12 cellular contexts compared by ENCODE assay signal in the genomic region with DNA sequence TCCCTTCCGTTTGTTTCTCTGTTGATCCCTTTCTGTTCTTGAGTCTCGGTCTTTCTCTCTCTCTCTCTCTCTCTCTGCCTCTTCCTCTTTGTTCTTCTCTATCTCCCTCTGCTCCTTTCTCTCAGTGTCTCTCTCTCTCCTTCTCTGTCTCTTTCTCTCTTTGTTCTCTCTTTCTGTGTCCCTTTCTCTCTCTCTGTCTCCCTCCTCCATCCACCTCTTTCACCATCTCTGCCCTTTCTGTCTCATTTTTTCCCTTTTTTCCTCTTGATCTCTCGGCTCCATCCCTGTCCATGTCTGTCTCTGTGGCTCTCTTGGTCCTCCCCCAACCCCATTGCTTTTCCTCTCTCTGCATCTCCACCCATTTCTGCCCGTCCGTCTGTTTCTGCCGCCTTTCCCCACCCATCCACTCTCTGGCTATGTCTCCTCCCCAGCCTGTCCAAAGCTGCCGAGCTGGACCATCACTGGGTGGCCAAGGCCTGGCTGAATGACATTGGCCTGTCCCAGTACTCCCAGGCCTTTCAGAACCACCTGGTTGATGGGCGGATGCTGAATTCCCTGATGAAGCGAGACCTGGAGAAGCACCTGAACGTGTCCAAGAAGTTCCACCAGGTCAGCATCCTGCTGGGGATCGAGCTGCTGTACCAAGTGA. TPM values are rescaled to one million over a fixed set of nuclear protein-coding genes. Genes with fewer than 3 reads are reported as not detected.
A peak's percentile ranks its signal among the peaks of the same experiment; 100 is the strongest.
DNase-seq lines count a peak whose midpoint lies in the region; ATAC-seq and TF ChIP-seq lines count a peak whose summit lies in the region.
"Had no signal": no experiment of that assay in that cellular context is flagged by ENCODE, and none has a peak within 500 bp of the region (broad histone marks: within the 10 kb centered on the region; RNA-seq: fewer than 3 reads in every experiment).

No MANE protein-coding gene starts in this region.

- H3F3A ChIP-seq in GM23338 (replicated peaks; ENCODE audit: low read depth): no peaks in the 10 kb centered on the region

- 0 out of 2 replicates have a peak overlapping the region, but pooled peaks have one; percentile 14 for H3K4me2 ChIP-seq in GM23338
- H3K4me2 ChIP-seq: SK-N-SH had no signal

- H2AFZ ChIP-seq in GM23338: peak overlapping the region; percentile 84; the same call in 1 of the 2 replicates

- no peaks in the 10 kb centered on the region for H3K36me3 Mint-ChIP-seq in activated CD8-positive, alpha-beta T cell treated with anti-CD3 and anti-CD28 coated beads, Interleukin-2, amount 10 ng/mL, durations not matched to agents 7 days and 5 days (ENCODE audit: low read depth)
- H3K36me3 Mint-ChIP-seq in activated CD8-positive, alpha-beta T cell treated with anti-CD3 and anti-CD28 coated beads for 36 hours (ENCODE audit: low read depth): no peaks in the 10 kb centered on the region
- no peaks in the 10 kb centered on the region; the same call in 2 of the 3 replicates for H3K36me3 Mint-ChIP-seq in GM23338 (ENCODE audit: low read depth)
- H3K36me3 Mint-ChIP-seq in T-helper 17 cell (ENCODE audit: low read depth): peaks cover 10% of the 10 kb centered on the region
- no peaks in the 10 kb centered on the region for H3K36me3 Mint-ChIP-seq in memory B cell
- H3K36me3 Mint-ChIP-seq: CD8-positive, alpha-beta memory T cell had no signal

- intact Hi-C loops in activated CD8-positive, alpha-beta T cell treated with anti-CD3 and anti-CD28 coated beads for 36 hours (cut with micrococcal nuclease): no loop called here

- H3K27me3 ChIP-seq in GM23338 (ENCODE audit: insufficient read depth): peaks cover 10% of the 10 kb centered on the region; the same call in 1 of the 2 replicates

- POLR2A ChIA-PET in activated CD8-positive, alpha-beta T cell treated with anti-CD3 and anti-CD28 coated beads, Interleukin-2, amount 10 ng/mL, durations not matched to agents 7 days and 5 days (lab: Charles Lee): no interaction called here
- POLR2A ChIA-PET in activated CD8-positive, alpha-beta T cell treated with anti-CD3 and anti-CD28 coated beads for 36 hours (lab: Charles Lee): interaction anchor here (0.6 kb wide), 1 partner anchor 277 kb away, joined by 3 read pairs; no protein-coding TSS in a partner anchor

- ATAC-seq in activated CD8-positive, alpha-beta T cell treated with anti-CD3 and anti-CD28 coated beads, Interleukin-2, amount 10 ng/mL, durations not matched to agents 7 days and 5 days: no peak
- ATAC-seq in activated CD8-positive, alpha-beta T cell treated with anti-CD3 and anti-CD28 coated beads for 36 hours: no peak
- ATAC-seq in GM23338 (no peak), T-helper 17 cell (no peak), memory B cell (ENCODE audit: low read depth) (no peak), esophagus mucosa (no peak)

- H3K4me3 Mint-ChIP-seq in activated CD8-positive, alpha-beta T cell treated with anti-CD3 and anti-CD28 coated beads, Interleukin-2, amount 10 ng/mL, durations not matched to agents 7 days and 5 days: no peak overlapping the region
- no peak overlapping the region for H3K4me3 Mint-ChIP-seq in activated CD8-positive, alpha-beta T cell treated with anti-CD3 and anti-CD28 coated beads for 36 hours
- H3K4me3 Mint-ChIP-seq in GM23338 (no peak overlapping the region), T-helper 17 cell (peak overlapping the region; percentile 72), memory B cell (peak overlapping the region; percentile 10)
- H3K4me3 Mint-ChIP-seq: CD8-positive, alpha-beta memory T cell had no signal

- no peaks in the 10 kb centered on the region for H3K9me3 ChIP-seq in T-helper 17 cell (ENCODE audit: control insufficient read depth, low read length, poor library complexity, severe bottlenecking)
- H3K9me3 ChIP-seq: SK-N-SH had no signal

- CTCF ChIA-PET in activated CD8-positive, alpha-beta T cell treated with anti-CD3 and anti-CD28 coated beads, Interleukin-2, amount 10 ng/mL, durations not matched to agents 7 days and 5 days (lab: Charles Lee): no interaction called here
- CTCF ChIA-PET in activated CD8-positive, alpha-beta T cell treated with anti-CD3 and anti-CD28 coated beads for 36 hours (lab: Charles Lee): interaction anchor here (1.5 to 2.5 kb wide), 3 partner anchors 13 to 39 kb away, joined by 3 to 10 read pairs (median 4); no protein-coding TSS in a partner anchor

- no peak for TF ChIP-seq CTCF in activated CD8-positive, alpha-beta T cell treated with anti-CD3 and anti-CD28 coated beads for 36 hours (IDR thresholded peaks at IDR 0.05)
- no peak for TF ChIP-seq CTCF in GM23338 (conservative IDR thresholded peaks at IDR 0.05; ENCODE audit: low read depth in 2 of 2)

- peaks cover 11% of the 10 kb centered on the region for H3K4me1 Mint-ChIP-seq in activated CD8-positive, alpha-beta T cell treated with anti-CD3 and anti-CD28 coated beads, Interleukin-2, amount 10 ng/mL, durations not matched to agents 7 days and 5 days (ENCODE audit: low read depth)
- peaks cover 7% of the 10 kb centered on the region for H3K4me1 Mint-ChIP-seq in activated CD8-positive, alpha-beta T cell treated with anti-CD3 and anti-CD28 coated beads for 36 hours (ENCODE audit: low read depth)
- H3K4me1 Mint-ChIP-seq in GM23338 (peaks cover 21% of the 10 kb centered on the region), T-helper 17 cell (peaks cover 18% of the 10 kb centered on the region), memory B cell (peaks cover 19% of the 10 kb centered on the region)

- H3K79me2 ChIP-seq in GM23338 (replicated peaks; ENCODE audit: insufficient read depth): no peaks in the 10 kb centered on the region

- H3K9me3 Mint-ChIP-seq in activated CD8-positive, alpha-beta T cell treated with anti-CD3 and anti-CD28 coated beads, Interleukin-2, amount 10 ng/mL, durations not matched to agents 7 days and 5 days (ENCODE audit: insufficient read depth): no peaks in the 10 kb centered on the region
- peaks cover 3% of the 10 kb centered on the region for H3K9me3 Mint-ChIP-seq in activated CD8-positive, alpha-beta T cell treated with anti-CD3 and anti-CD28 coated beads for 36 hours
- H3K9me3 Mint-ChIP-seq in GM23338 (no peaks in the 10 kb centered on the region), memory B cell (peaks cover 3% of the 10 kb centered on the region)

- H4K20me1 ChIP-seq in GM23338 (replicated peaks; ENCODE audit: insufficient read depth): no peaks in the 10 kb centered on the region

- no peaks in the 10 kb centered on the region for H3K36me3 ChIP-seq in GM23338 (ENCODE audit: insufficient read depth)

- no peak overlapping the region for H3K4me3 ChIP-seq in GM23338

- no peak overlapping the region for H3K27ac ChIP-seq in GM23338 (ENCODE audit: low read depth)

- H3K27me3 Mint-ChIP-seq in activated CD8-positive, alpha-beta T cell treated with anti-CD3 and anti-CD28 coated beads, Interleukin-2, amount 10 ng/mL, durations not matched to agents 7 days and 5 days (ENCODE audit: low read depth): peaks cover 13% of the 10 kb centered on the region
- peaks cover 29% of the 10 kb centered on the region for H3K27me3 Mint-ChIP-seq in activated CD8-positive, alpha-beta T cell treated with anti-CD3 and anti-CD28 coated beads for 36 hours
- peaks cover 19% of the 10 kb centered on the region for H3K27me3 Mint-ChIP-seq in GM23338 (ENCODE audit: insufficient read depth, low read depth, poor library complexity)
- H3K27me3 Mint-ChIP-seq in T-helper 17 cell: peaks cover 55% of the 10 kb centered on the region
- H3K27me3 Mint-ChIP-seq in memory B cell: peaks cover 24% of the 10 kb centered on the region

- DNase-seq in activated CD8-positive, alpha-beta T cell treated with anti-CD3 and anti-CD28 coated beads, Interleukin-2, amount 10 ng/mL, durations not matched to agents 7 days and 5 days: no peak
- no peak for DNase-seq in activated CD8-positive, alpha-beta T cell treated with anti-CD3 and anti-CD28 coated beads for 36 hours
- DNase-seq in GM23338 (ENCODE audit: low spot score) (no peak), T-helper 17 cell (no peak), memory B cell (ENCODE audit: low spot score in 2 of 2) (no peak), NCI-H1436 (lab: John Stamatoyannopoulos, UW) (no peak)
- DNase-seq in activated effector memory CD4-positive, alpha-beta T cell treated with anti-CD3 and anti-CD28 coated beads, Interleukin-2, amount 50 U/mL, for 16 hours: no peak
- DNase-seq: GOT3, SHP77 treated with DMSO at 0.1 percent for 48 hours had no signal

- H3K4me1 ChIP-seq in GM23338 (ENCODE audit: insufficient read depth): peaks cover 8% of the 10 kb centered on the region; the same call in 1 of the 2 replicates

- peak overlapping the region; percentile 46 for H3K27ac Mint-ChIP-seq in activated CD8-positive, alpha-beta T cell treated with anti-CD3 and anti-CD28 coated beads, Interleukin-2, amount 10 ng/mL, durations not matched to agents 7 days and 5 days
- no peak overlapping the region for H3K27ac Mint-ChIP-seq in activated CD8-positive, alpha-beta T cell treated with anti-CD3 and anti-CD28 coated beads for 36 hours
- H3K27ac Mint-ChIP-seq in GM23338 (no peak overlapping the region), T-helper 17 cell (no peak overlapping the region), memory B cell (peak overlapping the region; percentile 6)

- no peaks in the 10 kb centered on the region for H3K9me2 ChIP-seq in GM23338 (ENCODE audit: insufficient read depth)
- H3K9me2 ChIP-seq: SK-N-SH had no signal

TF ChIP-seq in GM23338, 12 proteins besides CTCF, POLR2A, EP300 and RAD21 (continues in another document):
- TF ChIP-seq EZH2 (IDR thresholded peaks at IDR 0.05; ENCODE audit: low read depth, unreplicated experiment) (no peak), POLR2AphosphoS5 (IDR thresholded peaks at IDR 0.05; ENCODE audit: low read depth) (no peak), ZNF114 (CRISPR knock-in tag; IDR thresholded peaks at IDR 0.05) (no peak), STAT1 (IDR thresholded peaks at IDR 0.05; ENCODE audit: unreplicated experiment) (no peak), EZH2phosphoT487 (IDR thresholded peaks at IDR 0.05; ENCODE audit: unreplicated experiment) (no peak), ZNF331 (CRISPR knock-in tag; IDR thresholded peaks at IDR 0.05; ENCODE audit: low read depth) (no peak)
- TF ChIP-seq, protein P1, sequence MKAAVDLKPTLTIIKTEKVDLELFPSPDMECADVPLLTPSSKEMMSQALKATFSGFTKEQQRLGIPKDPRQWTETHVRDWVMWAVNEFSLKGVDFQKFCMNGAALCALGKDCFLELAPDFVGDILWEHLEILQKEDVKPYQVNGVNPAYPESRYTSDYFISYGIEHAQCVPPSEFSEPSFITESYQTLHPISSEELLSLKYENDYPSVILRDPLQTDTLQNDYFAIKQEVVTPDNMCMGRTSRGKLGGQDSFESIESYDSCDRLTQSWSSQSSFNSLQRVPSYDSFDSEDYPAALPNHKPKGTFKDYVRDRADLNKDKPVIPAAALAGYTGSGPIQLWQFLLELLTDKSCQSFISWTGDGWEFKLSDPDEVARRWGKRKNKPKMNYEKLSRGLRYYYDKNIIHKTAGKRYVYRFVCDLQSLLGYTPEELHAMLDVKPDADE (IDR thresholded peaks at IDR 0.05): no peak

RNA-seq across cellular contexts. Expression of a gene that starts 52.3 kb away (rescaled TPM):
- total RNA-seq in activated CD8-positive, alpha-beta T cell treated with anti-CD3 and anti-CD28 coated beads, Interleukin-2, amount 10 ng/mL, durations not matched to agents 7 days and 5 days: under 1 TPM; 0.18 to 0.23 TPM
- total RNA-seq in activated CD8-positive, alpha-beta T cell treated with anti-CD3 and anti-CD28 coated beads for 36 hours: not detected
- 5.2 and 7.9 TPM in 2 replicates for total RNA-seq in GM23338 (2014; rRNA removed; shearing (Covaris generic))
- polyA plus RNA-seq in GM23338 (2016; fragmentation: Nextera tagmentation; extraction: Ambion mirVana): 4.0 and 4.7 TPM in 2 replicates
- total RNA-seq in T-helper 17 cell (not detected), esophagus mucosa (22.5 TPM)
- polyA plus RNA-seq: CD8-positive, alpha-beta memory T cell had no signal

Comparison
In these comparisons a context has a peak if more than half of its experiments do, and no peak if none do; other contexts are left out.
1. H3K27ac Mint-ChIP-seq: peak in activated CD8-positive, alpha-beta T cell treated with anti-CD3 and anti-CD28 coated beads, Interleukin-2, amount 10 ng/mL, durations not matched to agents 7 days and 5 days (single experiment) and memory B cell (single experiment); none in activated CD8-positive, alpha-beta T cell treated with anti-CD3 and anti-CD28 coated beads for 36 hours (single experiment), GM23338 (single experiment) and T-helper 17 cell (single experiment).
2. H3K4me3 Mint-ChIP-seq: peak in T-helper 17 cell (single experiment) and memory B cell (single experiment); none in activated CD8-positive, alpha-beta T cell treated with anti-CD3 and anti-CD28 coated beads, Interleukin-2, amount 10 ng/mL, durations not matched to agents 7 days and 5 days (single experiment), activated CD8-positive, alpha-beta T cell treated with anti-CD3 and anti-CD28 coated beads for 36 hours (single experiment) and GM23338 (single experiment).